Comparison of ENCODE assay signal across 1 cellular context in the genomic region with DNA sequence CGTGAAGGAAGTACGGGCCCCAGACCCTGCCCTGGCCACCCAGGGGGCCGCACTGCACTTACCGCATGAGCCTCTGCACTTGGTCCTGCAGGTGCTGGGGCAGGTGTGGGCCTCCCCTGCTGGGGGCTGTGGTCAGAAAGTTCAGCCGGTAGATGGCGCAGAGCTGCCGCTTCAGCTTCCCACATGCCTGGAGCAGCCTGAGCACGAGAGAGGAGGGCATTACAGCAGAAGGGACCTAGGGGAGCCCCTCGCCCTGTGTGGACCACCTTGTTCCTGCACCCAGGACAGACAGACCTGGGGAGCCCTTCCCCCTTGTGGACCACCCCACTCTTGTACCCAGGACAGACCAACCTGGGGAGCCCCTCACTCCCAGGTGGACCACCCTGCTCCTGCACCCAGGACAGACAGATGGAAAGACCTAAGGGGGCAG.
TF ChIP-seq lines count a peak whose summit lies in the region.

No MANE protein-coding gene starts in this region.

TF ChIP-seq in HepG2, 621 proteins besides CTCF, POLR2A, EP300 and RAD21 (continued from another document and continues in another):
- TF ChIP-seq, protein P1, sequence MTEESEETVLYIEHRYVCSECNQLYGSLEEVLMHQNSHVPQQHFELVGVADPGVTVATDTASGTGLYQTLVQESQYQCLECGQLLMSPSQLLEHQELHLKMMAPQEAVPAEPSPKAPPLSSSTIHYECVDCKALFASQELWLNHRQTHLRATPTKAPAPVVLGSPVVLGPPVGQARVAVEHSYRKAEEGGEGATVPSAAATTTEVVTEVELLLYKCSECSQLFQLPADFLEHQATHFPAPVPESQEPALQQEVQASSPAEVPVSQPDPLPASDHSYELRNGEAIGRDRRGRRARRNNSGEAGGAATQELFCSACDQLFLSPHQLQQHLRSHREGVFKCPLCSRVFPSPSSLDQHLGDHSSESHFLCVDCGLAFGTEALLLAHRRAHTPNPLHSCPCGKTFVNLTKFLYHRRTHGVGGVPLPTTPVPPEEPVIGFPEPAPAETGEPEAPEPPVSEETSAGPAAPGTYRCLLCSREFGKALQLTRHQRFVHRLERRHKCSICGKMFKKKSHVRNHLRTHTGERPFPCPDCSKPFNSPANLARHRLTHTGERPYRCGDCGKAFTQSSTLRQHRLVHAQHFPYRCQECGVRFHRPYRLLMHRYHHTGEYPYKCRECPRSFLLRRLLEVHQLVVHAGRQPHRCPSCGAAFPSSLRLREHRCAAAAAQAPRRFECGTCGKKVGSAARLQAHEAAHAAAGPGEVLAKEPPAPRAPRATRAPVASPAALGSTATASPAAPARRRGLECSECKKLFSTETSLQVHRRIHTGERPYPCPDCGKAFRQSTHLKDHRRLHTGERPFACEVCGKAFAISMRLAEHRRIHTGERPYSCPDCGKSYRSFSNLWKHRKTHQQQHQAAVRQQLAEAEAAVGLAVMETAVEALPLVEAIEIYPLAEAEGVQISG (CRISPR knock-in tag; IDR thresholded peaks at IDR 0.05), result no peak
- TF ChIP-seq, protein P2, sequence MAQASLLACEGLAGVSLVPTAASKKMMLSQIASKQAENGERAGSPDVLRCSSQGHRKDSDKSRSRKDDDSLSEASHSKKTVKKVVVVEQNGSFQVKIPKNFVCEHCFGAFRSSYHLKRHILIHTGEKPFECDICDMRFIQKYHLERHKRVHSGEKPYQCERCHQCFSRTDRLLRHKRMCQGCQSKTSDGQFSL (CRISPR knock-in tag; IDR thresholded peaks at IDR 0.05), result peak; percentile 22; the same call in 1 of the 2 replicates
- no peak for TF ChIP-seq SIN3B (IDR thresholded peaks at IDR 0.05; ENCODE audit: low read length)
- no peak for TF ChIP-seq ATF4 (CRISPR knock-in tag; IDR thresholded peaks at IDR 0.05)
- no peak for TF ChIP-seq MLX (CRISPR knock-in tag; IDR thresholded peaks at IDR 0.05)
- TF ChIP-seq SSRP1 (CRISPR knock-in tag; IDR thresholded peaks at IDR 0.05), result no peak
- TF ChIP-seq STAG1 (CRISPR knock-in tag; IDR thresholded peaks at IDR 0.05), result peak; percentile 58
- TF ChIP-seq U2AF1 (optimal IDR thresholded peaks at IDR 0.05; ENCODE audit: low read depth, low read length), result no peak
- TF ChIP-seq ZNF343 (CRISPR knock-in tag; IDR thresholded peaks at IDR 0.05), result no peak
- TF ChIP-seq THRA (CRISPR knock-in tag; IDR thresholded peaks at IDR 0.05; ENCODE audit: borderline replicate concordance), result 0 out of 2 replicates have a peak, but pooled peaks have one; percentile 18
- TF ChIP-seq GABPB1 (CRISPR knock-in tag; IDR thresholded peaks at IDR 0.05), result peak; percentile 11; the same call in 1 of the 2 replicates
- no peak for TF ChIP-seq ZXDC (CRISPR knock-in tag; IDR thresholded peaks at IDR 0.05)
- peak in 1 of 2 experiments; percentile 70; a peak in 1 of 4 replicates for TF ChIP-seq HMGXB4 (CRISPR knock-in tag; IDR thresholded peaks at IDR 0.05; ENCODE audit: borderline replicate concordance in 1 of 2, low read depth in 1 of 2)
- TF ChIP-seq HNRNPH1 (optimal IDR thresholded peaks at IDR 0.05; ENCODE audit: low read depth, low read length), result no peak
- TF ChIP-seq ZNF441 (CRISPR knock-in tag; IDR thresholded peaks at IDR 0.05; ENCODE audit: borderline replicate concordance), result no peak
- peak; percentile 37; the same call in 1 of the 2 replicates for TF ChIP-seq ZMYM4 (CRISPR knock-in tag; IDR thresholded peaks at IDR 0.05)
- TF ChIP-seq IKZF5 (CRISPR knock-in tag; IDR thresholded peaks at IDR 0.05), result no peak
- no peak for TF ChIP-seq PHF20 (CRISPR knock-in tag; IDR thresholded peaks at IDR 0.05)
- no peak for TF ChIP-seq ZNF660 (CRISPR knock-in tag; IDR thresholded peaks at IDR 0.05; ENCODE audit: borderline replicate concordance, low read depth)
- 0 out of 2 replicates have a peak, but pooled peaks have one; percentile 16 for TF ChIP-seq ELF3 (CRISPR knock-in tag; IDR thresholded peaks at IDR 0.05)
- no peak for TF ChIP-seq ZNF75D (CRISPR knock-in tag; IDR thresholded peaks at IDR 0.05; ENCODE audit: borderline replicate concordance)
- TF ChIP-seq, protein P3, sequence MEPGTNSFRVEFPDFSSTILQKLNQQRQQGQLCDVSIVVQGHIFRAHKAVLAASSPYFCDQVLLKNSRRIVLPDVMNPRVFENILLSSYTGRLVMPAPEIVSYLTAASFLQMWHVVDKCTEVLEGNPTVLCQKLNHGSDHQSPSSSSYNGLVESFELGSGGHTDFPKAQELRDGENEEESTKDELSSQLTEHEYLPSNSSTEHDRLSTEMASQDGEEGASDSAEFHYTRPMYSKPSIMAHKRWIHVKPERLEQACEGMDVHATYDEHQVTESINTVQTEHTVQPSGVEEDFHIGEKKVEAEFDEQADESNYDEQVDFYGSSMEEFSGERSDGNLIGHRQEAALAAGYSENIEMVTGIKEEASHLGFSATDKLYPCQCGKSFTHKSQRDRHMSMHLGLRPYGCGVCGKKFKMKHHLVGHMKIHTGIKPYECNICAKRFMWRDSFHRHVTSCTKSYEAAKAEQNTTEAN (CRISPR knock-in tag; conservative IDR thresholded peaks at IDR 0.05), result no peak
- no peak for TF ChIP-seq ZNF850 (CRISPR knock-in tag; conservative IDR thresholded peaks at IDR 0.05)
- TF ChIP-seq NFYC (CRISPR knock-in tag; IDR thresholded peaks at IDR 0.05), result no peak
- TF ChIP-seq DMAP1 (CRISPR knock-in tag; IDR thresholded peaks at IDR 0.05), result no peak
- TF ChIP-seq AGO2 (optimal IDR thresholded peaks at IDR 0.05; ENCODE audit: low read depth, low read length), result peak; percentile 43
- no peak for TF ChIP-seq ZNF3 (CRISPR knock-in tag; IDR thresholded peaks at IDR 0.05)
- no peak for TF ChIP-seq ZC3H4 (CRISPR knock-in tag; IDR thresholded peaks at IDR 0.05; ENCODE audit: borderline replicate concordance)
- TF ChIP-seq ZNF432 (CRISPR knock-in tag; IDR thresholded peaks at IDR 0.05; ENCODE audit: borderline replicate concordance), result no peak
- no peak for TF ChIP-seq NCOA1 (CRISPR knock-in tag; IDR thresholded peaks at IDR 0.05)
- TF ChIP-seq SIX4 (CRISPR knock-in tag; IDR thresholded peaks at IDR 0.05), result no peak
- no peak for TF ChIP-seq TOPORS (CRISPR knock-in tag; IDR thresholded peaks at IDR 0.05)
- no peak for TF ChIP-seq ZFP41 (CRISPR knock-in tag; IDR thresholded peaks at IDR 0.05; ENCODE audit: borderline replicate concordance)
- TF ChIP-seq ZNF280B (CRISPR knock-in tag; IDR thresholded peaks at IDR 0.05; ENCODE audit: borderline replicate concordance), result no peak
- TF ChIP-seq ZNF569 (CRISPR knock-in tag; IDR thresholded peaks at IDR 0.05; ENCODE audit: borderline replicate concordance), result no peak
- no peak for TF ChIP-seq ZFYVE20 (CRISPR knock-in tag; IDR thresholded peaks at IDR 0.05; ENCODE audit: borderline replicate concordance, low read depth)
- no peak for TF ChIP-seq MBNL3 (CRISPR knock-in tag; conservative IDR thresholded peaks at IDR 0.05)
- TF ChIP-seq KLF6 (CRISPR knock-in tag; IDR thresholded peaks at IDR 0.05), result no peak
- TF ChIP-seq ZNF44 (CRISPR knock-in tag; IDR thresholded peaks at IDR 0.05), result no peak
- TF ChIP-seq KDM5B (CRISPR knock-in tag; IDR thresholded peaks at IDR 0.05; ENCODE audit: borderline replicate concordance), result peak; percentile 55; the same call in 1 of the 2 replicates
- no peak for TF ChIP-seq TBL1XR1 (IDR thresholded peaks at IDR 0.05; ENCODE audit: borderline replicate concordance, low read length, partially characterized antibody)
- TF ChIP-seq ZBTB10 (CRISPR knock-in tag; IDR thresholded peaks at IDR 0.05; ENCODE audit: borderline replicate concordance), result no peak
- peak; percentile 44 for TF ChIP-seq TEAD3 (CRISPR knock-in tag; optimal IDR thresholded peaks at IDR 0.05; ENCODE audit: borderline replicate concordance)
